11 cellular contexts compared by ENCODE assay signal in genomic region chr20:54078296-54078695, GRCh38. TPM values are rescaled to one million over a fixed set of nuclear protein-coding genes. Genes with fewer than 3 reads are reported as not detected.
DNase-seq lines count a peak whose midpoint lies in the region; ATAC-seq and TF ChIP-seq lines count a peak whose summit lies in the region.
"Had no signal": no experiment of that assay in that cellular context is flagged by ENCODE, and none has a peak within 500 bp of the region (broad histone marks: within the 10 kb centered on the region; RNA-seq: fewer than 3 reads in every experiment).

No MANE protein-coding gene starts in this region.

- H3K27me3 ChIP-seq in CD4-positive, alpha-beta T cell (ENCODE audit: control insufficient read depth, insufficient read depth, low read length) = no peaks in the 10 kb centered on the region

- no peak overlapping the region for H3K27ac ChIP-seq in CD4-positive, alpha-beta T cell (ENCODE audit: low read depth, low read length)

- no peak for ATAC-seq in CD4-positive, alpha-beta T cell (ENCODE audit: poor library complexity)
- ATAC-seq in GM19397 (IDR thresholded peaks at IDR 0.05; ENCODE audit: unreplicated experiment) (peak; percentile 61), HG03571 (IDR thresholded peaks at IDR 0.05; ENCODE audit: unreplicated experiment) (peak; percentile 63), mucosa of descending colon (no peak)

- H3K27ac Mint-ChIP-seq in CD4-positive, alpha-beta T cell = peak overlapping the region; percentile 83
- H3K27ac Mint-ChIP-seq in activated naive CD4-positive, alpha-beta T cell treated with anti-CD3 and anti-CD28 coated beads for 36 hours = peak overlapping the region; percentile 67

- POLR2A ChIA-PET in CD4-positive, alpha-beta T cell (lab: Charles Lee) = interaction anchor here (0.7 to 1.2 kb wide), 2 partner anchors 143 to 162 kb away, joined by 3 read pairs; no protein-coding TSS in a partner anchor

- H3K4me3 ChIP-seq in mucosa of descending colon = no peak overlapping the region

- H3K4me1 Mint-ChIP-seq in CD4-positive, alpha-beta T cell (ENCODE audit: low read depth) = peaks cover 29% of the 10 kb centered on the region
- peaks cover 17% of the 10 kb centered on the region for H3K4me1 Mint-ChIP-seq in activated naive CD4-positive, alpha-beta T cell treated with anti-CD3 and anti-CD28 coated beads for 36 hours (ENCODE audit: low read depth)

- H3K36me3 ChIP-seq in mucosa of descending colon (ENCODE audit: low read depth) = no peaks in the 10 kb centered on the region

- H3K27me3 Mint-ChIP-seq in CD4-positive, alpha-beta T cell = no peaks in the 10 kb centered on the region
- no peaks in the 10 kb centered on the region for H3K27me3 Mint-ChIP-seq in activated naive CD4-positive, alpha-beta T cell treated with anti-CD3 and anti-CD28 coated beads for 36 hours (ENCODE audit: low read depth)

- H3K9me3 Mint-ChIP-seq in CD4-positive, alpha-beta T cell = no peaks in the 10 kb centered on the region
- H3K9me3 Mint-ChIP-seq in activated naive CD4-positive, alpha-beta T cell treated with anti-CD3 and anti-CD28 coated beads for 36 hours = peaks cover 3% of the 10 kb centered on the region

- peak overlapping the region; percentile 77 for H3K4me3 Mint-ChIP-seq in CD4-positive, alpha-beta T cell
- H3K4me3 Mint-ChIP-seq in activated naive CD4-positive, alpha-beta T cell treated with anti-CD3 and anti-CD28 coated beads for 36 hours = no peak overlapping the region

- no peaks in the 10 kb centered on the region for H3K36me3 Mint-ChIP-seq in CD4-positive, alpha-beta T cell (ENCODE audit: low read depth)
- no peaks in the 10 kb centered on the region for H3K36me3 Mint-ChIP-seq in activated naive CD4-positive, alpha-beta T cell treated with anti-CD3 and anti-CD28 coated beads for 36 hours (ENCODE audit: low read depth)

- no peaks in the 10 kb centered on the region for H3K9me3 ChIP-seq in CD4-positive, alpha-beta T cell (ENCODE audit: control insufficient read depth, low read length)
- no peaks in the 10 kb centered on the region for H3K9me3 ChIP-seq in mucosa of descending colon

- TF ChIP-seq CTCF in CD4-positive, alpha-beta T cell (IDR thresholded peaks at IDR 0.05) = no peak
- TF ChIP-seq CTCF in mucosa of descending colon (IDR thresholded peaks at IDR 0.05) = no peak

- intact Hi-C loops in CD4-positive, alpha-beta T cell (cut with DNase I, micrococcal nuclease) = no loop called here
- intact Hi-C loops in activated naive CD4-positive, alpha-beta T cell treated with anti-CD3 and anti-CD28 coated beads for 36 hours (cut with micrococcal nuclease) = no loop called here
- intact Hi-C loops in mucosa of descending colon (cut with DNase I, micrococcal nuclease) = no loop called here

- H3K4me1 ChIP-seq in mucosa of descending colon (ENCODE audit: low read depth) = no peaks in the 10 kb centered on the region

- DNase-seq in CD4-positive, alpha-beta T cell = peak in 1 of 10 experiments; percentile 18
- DNase-seq in activated naive CD4-positive, alpha-beta T cell treated with anti-CD3 and anti-CD28 coated beads for 36 hours = peak; percentile 49
- DNase-seq in COLO829 (ENCODE audit: low spot score) (no peak), mucosa of descending colon (no peak), NCI-H1694 (lab: John Stamatoyannopoulos, UW) (no peak), NCI-H1092 treated with DMSO at 0.1 percent for 48 hours (lab: John Stamatoyannopoulos, UW) (no peak)
- DNase-seq: DMS79 treated with DMSO at 0.1 percent for 48 hours; stimulated activated naive CD4-positive, alpha-beta T cell had no signal

- CTCF ChIA-PET in CD4-positive, alpha-beta T cell (lab: Charles Lee) = no interaction called here
- CTCF ChIA-PET in activated naive CD4-positive, alpha-beta T cell treated with anti-CD3 and anti-CD28 coated beads for 36 hours (lab: Charles Lee) = interaction anchor here (1.0 to 2.4 kb wide), 2 partner anchors 16 to 26 kb away, joined by 3 to 6 read pairs; no protein-coding TSS in a partner anchor

RNA-seq across cellular contexts. Expression of gene BCAS1, which starts 7.9 kb away (rescaled TPM):
- under 1 TPM; 0.20 to 0.27 TPM for total RNA-seq in CD4-positive, alpha-beta T cell
- total RNA-seq in activated naive CD4-positive, alpha-beta T cell treated with anti-CD3 and anti-CD28 coated beads for 36 hours = under 1 TPM in 1 of 2 experiments, not detected in 1; 0.05 TPM
- total RNA-seq in mucosa of descending colon = 100 to 1,000 TPM in 2 of 3 donors, 10 to 100 TPM in 1; 39.4 to 191 (median 101) TPM
- total RNA-seq: T-helper 2 cell treated with Interferon-gamma antibody and Interleukin-4, amounts not matched to agents 100 ng/mL and 5 ng/mL, for 36 hours had no signal

Comparison
In these comparisons a context has a peak if more than half of its experiments do, and no peak if none do; other contexts are left out.
1. ATAC-seq: peak in GM19397 (single experiment) and HG03571 (single experiment); none in CD4-positive, alpha-beta T cell (single experiment) and mucosa of descending colon (single experiment).
2. RNA of gene BCAS1, which starts 7.9 kb away (total RNA-seq): 39.4 to 191 TPM in mucosa of descending colon; 0.20 to 0.27 TPM in CD4-positive, alpha-beta T cell and 0.05 TPM in activated naive CD4-positive, alpha-beta T cell treated with anti-CD3 and anti-CD28 coated beads for 36 hours; every median in the first group is over 10 times any median in the second.